Comparison of ENCODE assay signal across 1 cellular context in the genomic region with DNA sequence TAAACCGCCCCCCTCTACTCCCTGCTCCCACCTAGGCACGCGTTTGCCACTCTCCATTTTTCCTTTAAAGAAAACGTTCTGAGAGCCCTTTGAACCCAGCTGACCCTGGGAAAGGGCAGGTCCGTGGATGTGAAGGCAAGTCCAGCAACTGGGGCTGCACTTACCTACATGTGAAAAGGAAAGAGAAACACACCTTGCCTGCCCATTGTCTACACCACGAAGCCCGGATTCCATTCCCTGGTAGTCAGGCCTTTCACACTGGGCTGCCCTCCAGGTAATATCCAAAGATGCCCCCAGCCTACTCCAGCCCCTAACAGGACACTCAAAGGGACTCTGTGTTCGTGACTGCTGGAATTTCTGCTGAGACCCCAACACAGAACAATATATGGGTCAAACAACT.
TF ChIP-seq lines count a peak whose summit lies in the region.

No MANE protein-coding gene starts in this region.

TF ChIP-seq in K562, 482 proteins besides CTCF, POLR2A, EP300 and RAD21 (continued from another document):
- TF ChIP-seq NR2C1 (IDR thresholded peaks at IDR 0.05): no peak
- TF ChIP-seq NR2C1 (tag; IDR thresholded peaks at IDR 0.05): peak; percentile 42; the same call in 1 of the 2 replicates
